Comparison of ENCODE assay signal across 13 cellular contexts in the genomic region with DNA sequence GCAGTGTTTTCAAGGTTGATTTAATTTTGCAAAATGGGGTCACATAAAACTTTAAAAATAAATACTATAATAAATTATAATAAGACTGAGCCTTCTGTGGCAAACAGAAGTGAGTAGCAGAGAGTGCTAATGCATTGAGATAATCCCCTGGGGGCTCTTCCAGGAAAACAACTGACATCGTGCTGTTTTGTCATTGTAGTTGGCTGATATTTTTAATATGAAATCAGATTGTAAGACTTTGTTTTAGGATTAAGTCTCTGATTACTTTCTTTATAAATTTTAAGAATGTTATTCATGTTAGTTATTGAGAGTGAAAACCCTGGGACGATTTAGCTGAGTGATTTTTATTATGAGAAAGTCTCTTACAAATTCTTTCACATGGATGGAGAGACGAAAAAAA.
DNase-seq lines count a peak whose midpoint lies in the region; ATAC-seq and TF ChIP-seq lines count a peak whose summit lies in the region.
"Had no signal": no experiment of that assay in that cellular context is flagged by ENCODE, and none has a peak within 500 bp of the region (broad histone marks: within the 10 kb centered on the region; RNA-seq: fewer than 3 reads in every experiment).

No MANE protein-coding gene starts in this region.

- H3K9me2 ChIP-seq in neural cell (ENCODE audit: insufficient read depth, low read length) = no peaks in the 10 kb centered on the region

- no peak for ATAC-seq in Right ventricle myocardium inferior
- ATAC-seq: activated T-cell treated with anti-CD3 and anti-CD28 coated beads, Interleukin-2, amount 50 U/mL, for 4 hours; Panc1 had no signal

- no peaks in the 10 kb centered on the region for H3K9me3 ChIP-seq in cardiac muscle cell (ENCODE audit: low read depth)
- no peaks in the 10 kb centered on the region for H3K9me3 ChIP-seq in neural cell (ENCODE audit: low read length)
- H3K9me3 ChIP-seq: pancreas had no signal

- DNase-seq in cardiac muscle cell (ENCODE audit: low read depth in 1 of 2, low spot score in 1 of 2) (no peak), Right ventricle myocardium inferior (ENCODE audit: missing footprints) (no peak), coronary artery (ENCODE audit: low spot score) (no peak), type B pancreatic cell (ENCODE audit: extremely low spot score, unreplicated experiment) (no peak), NCI-H1048 (lab: John Stamatoyannopoulos, UW) (no peak), NCI-H1105 (lab: John Stamatoyannopoulos, UW) (no peak), EL (no peak)
- DNase-seq: activated T-cell treated with anti-CD3 and anti-CD28 coated beads, Interleukin-2, amount 50 U/mL, for 4 hours; dermis blood vessel endothelial cell; NCI-H2029 treated with DMSO at 0.1 percent for 48 hours; pancreas had no signal

- intact Hi-C loops in Right ventricle myocardium inferior (cut with DNase I) = no loop called here

- no peak for TF ChIP-seq EP300 in neural cell (conservative IDR thresholded peaks at IDR 0.05; ENCODE audit: poor library complexity, severe bottlenecking)

- no peak for TF ChIP-seq RAD21 in neural cell (conservative IDR thresholded peaks at IDR 0.05)

- H3K4me1 Mint-ChIP-seq in type B pancreatic cell (ENCODE audit: unreplicated experiment) = peaks cover 46% of the 10 kb centered on the region

- H3K79me2 ChIP-seq in neural cell (replicated peaks; ENCODE audit: insufficient read depth, low read length) = peaks cover 54% of the 10 kb centered on the region

- peaks cover 62% of the 10 kb centered on the region for H3K4me1 ChIP-seq in cardiac muscle cell (ENCODE audit: low read depth)

- H3K9ac ChIP-seq in neural cell (ENCODE audit: low read length) = no peak overlapping the region

- H3K36me3 Mint-ChIP-seq in type B pancreatic cell = no peaks in the 10 kb centered on the region

- no peak overlapping the region for H3K4me2 ChIP-seq in neural cell (ENCODE audit: low read length)

- H3F3A ChIP-seq in neural cell (ENCODE audit: insufficient read depth, low read length, poor library complexity, severe bottlenecking) = peaks cover 7% of the 10 kb centered on the region

- H2AFZ ChIP-seq in neural cell (ENCODE audit: low read depth, low read length) = no peak overlapping the region

- TF ChIP-seq CTCF in cardiac muscle cell (IDR thresholded peaks at IDR 0.05; ENCODE audit: low read depth, low read length) (no peak), coronary artery (IDR thresholded peaks at IDR 0.05) (no peak), neural cell (IDR thresholded peaks at IDR 0.05; ENCODE audit: poor library complexity, severe bottlenecking) (no peak), type B pancreatic cell (conservative IDR thresholded peaks at IDR 0.05) (no peak)

- H3K27ac ChIP-seq in cardiac muscle cell (peak overlapping the region; percentile 85), coronary artery (peak overlapping the region; percentile 79 to 90), neural cell (ENCODE audit: low read length) (peak overlapping the region; percentile 19)

- H3K27me3 Mint-ChIP-seq in type B pancreatic cell = no peaks in the 10 kb centered on the region

- H3K4me3 Mint-ChIP-seq in type B pancreatic cell = no peak overlapping the region
- H3K4me3 Mint-ChIP-seq: activated T-cell treated with anti-CD3 and anti-CD28 coated beads, Interleukin-2, amount 50 U/mL, for 4 hours had no signal

- H4K20me1 ChIP-seq in neural cell (ENCODE audit: insufficient read depth) = no peaks in the 10 kb centered on the region

- H3K9me3 Mint-ChIP-seq in type B pancreatic cell = no peaks in the 10 kb centered on the region
- H3K9me3 Mint-ChIP-seq: activated T-cell treated with anti-CD3 and anti-CD28 coated beads, Interleukin-2, amount 50 U/mL, for 4 hours had no signal

- no peaks in the 10 kb centered on the region for H3K36me3 ChIP-seq in cardiac muscle cell
- H3K36me3 ChIP-seq in neural cell (ENCODE audit: insufficient read depth, low read length) = no peaks in the 10 kb centered on the region
- H3K36me3 ChIP-seq: pancreas had no signal

- H3K4me3 ChIP-seq in cardiac muscle cell (no peak overlapping the region), coronary artery (peak overlapping the region; percentile 22), neural cell (ENCODE audit: low read length) (no peak overlapping the region)
- H3K4me3 ChIP-seq: pancreas had no signal

- H3K27ac Mint-ChIP-seq in type B pancreatic cell = peak overlapping the region; percentile 74

- H3K27me3 ChIP-seq in cardiac muscle cell (no peaks in the 10 kb centered on the region), neural cell (ENCODE audit: insufficient read depth, low read depth, low read length) (no peaks in the 10 kb centered on the region)
- H3K27me3 ChIP-seq: pancreas had no signal

TF ChIP-seq in neural cell, 6 proteins besides CTCF, POLR2A, EP300 and RAD21:
- TF ChIP-seq TAF1 (IDR thresholded peaks at IDR 0.05; ENCODE audit: low read depth) (no peak), MXI1 (conservative IDR thresholded peaks at IDR 0.05; ENCODE audit: poor library complexity, severe bottlenecking) (no peak), EZH2 (IDR thresholded peaks at IDR 0.05; ENCODE audit: borderline replicate concordance, insufficient read depth, low read length, poor library complexity, severe bottlenecking) (no peak), SMC3 (conservative IDR thresholded peaks at IDR 0.05; ENCODE audit: poor library complexity) (no peak), POLR2AphosphoS5 (IDR thresholded peaks at IDR 0.05) (no peak)
- TF ChIP-seq, protein P1, sequence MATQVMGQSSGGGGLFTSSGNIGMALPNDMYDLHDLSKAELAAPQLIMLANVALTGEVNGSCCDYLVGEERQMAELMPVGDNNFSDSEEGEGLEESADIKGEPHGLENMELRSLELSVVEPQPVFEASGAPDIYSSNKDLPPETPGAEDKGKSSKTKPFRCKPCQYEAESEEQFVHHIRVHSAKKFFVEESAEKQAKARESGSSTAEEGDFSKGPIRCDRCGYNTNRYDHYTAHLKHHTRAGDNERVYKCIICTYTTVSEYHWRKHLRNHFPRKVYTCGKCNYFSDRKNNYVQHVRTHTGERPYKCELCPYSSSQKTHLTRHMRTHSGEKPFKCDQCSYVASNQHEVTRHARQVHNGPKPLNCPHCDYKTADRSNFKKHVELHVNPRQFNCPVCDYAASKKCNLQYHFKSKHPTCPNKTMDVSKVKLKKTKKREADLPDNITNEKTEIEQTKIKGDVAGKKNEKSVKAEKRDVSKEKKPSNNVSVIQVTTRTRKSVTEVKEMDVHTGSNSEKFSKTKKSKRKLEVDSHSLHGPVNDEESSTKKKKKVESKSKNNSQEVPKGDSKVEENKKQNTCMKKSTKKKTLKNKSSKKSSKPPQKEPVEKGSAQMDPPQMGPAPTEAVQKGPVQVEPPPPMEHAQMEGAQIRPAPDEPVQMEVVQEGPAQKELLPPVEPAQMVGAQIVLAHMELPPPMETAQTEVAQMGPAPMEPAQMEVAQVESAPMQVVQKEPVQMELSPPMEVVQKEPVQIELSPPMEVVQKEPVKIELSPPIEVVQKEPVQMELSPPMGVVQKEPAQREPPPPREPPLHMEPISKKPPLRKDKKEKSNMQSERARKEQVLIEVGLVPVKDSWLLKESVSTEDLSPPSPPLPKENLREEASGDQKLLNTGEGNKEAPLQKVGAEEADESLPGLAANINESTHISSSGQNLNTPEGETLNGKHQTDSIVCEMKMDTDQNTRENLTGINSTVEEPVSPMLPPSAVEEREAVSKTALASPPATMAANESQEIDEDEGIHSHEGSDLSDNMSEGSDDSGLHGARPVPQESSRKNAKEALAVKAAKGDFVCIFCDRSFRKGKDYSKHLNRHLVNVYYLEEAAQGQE (IDR thresholded peaks at IDR 0.05; ENCODE audit: borderline replicate concordance) = no peak
TF ChIP-seq in neural cell: peak in this region for 0.

Comparison
In these comparisons a context has a peak if more than half of its experiments do, and no peak if none do; other contexts are left out.
1. H3K27ac ChIP-seq: peak in every context shown above with its lines; median percentile 85 in cardiac muscle cell; 84 in coronary artery; 19 in neural cell.